ENCODE assay signal across 1 cellular context in the genomic region with DNA sequence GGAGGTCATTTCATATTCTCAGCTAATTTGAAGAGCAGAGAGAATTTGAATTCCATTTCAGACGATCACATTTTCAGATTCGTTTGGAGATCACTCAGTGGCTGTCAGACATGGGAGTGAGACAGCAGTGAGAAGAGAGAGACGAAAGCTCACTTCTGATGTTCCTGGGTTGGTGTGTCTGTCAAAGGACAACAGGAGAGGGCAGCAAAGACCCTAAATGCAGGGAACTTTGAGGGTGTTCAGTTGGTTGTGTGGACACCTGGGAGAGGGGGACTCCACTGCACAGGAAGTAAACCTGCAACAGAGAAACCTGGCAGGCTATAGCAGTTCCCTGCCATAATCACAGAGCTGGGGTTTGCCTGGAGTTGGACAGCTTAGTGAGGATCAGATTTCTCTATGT.
TF ChIP-seq lines count a peak whose summit lies in the region.

No MANE protein-coding gene starts in this region.

TF ChIP-seq in GM23338, 12 proteins besides CTCF, POLR2A, EP300 and RAD21 (continued from another document):
- TF ChIP-seq REST (IDR thresholded peaks at IDR 0.05; ENCODE audit: unreplicated experiment) = no peak
- no peak for TF ChIP-seq ZNF331 (CRISPR knock-in tag; IDR thresholded peaks at IDR 0.05; ENCODE audit: low read depth)
- TF ChIP-seq POLR2AphosphoS5 (IDR thresholded peaks at IDR 0.05; ENCODE audit: low read depth) = no peak
- no peak for TF ChIP-seq JUNB (IDR thresholded peaks at IDR 0.05; ENCODE audit: unreplicated experiment)
- no peak for TF ChIP-seq ETS1 (IDR thresholded peaks at IDR 0.05)
- no peak for TF ChIP-seq ZNF462 (CRISPR knock-in tag; IDR thresholded peaks at IDR 0.05)
- no peak for TF ChIP-seq EZH2 (IDR thresholded peaks at IDR 0.05; ENCODE audit: low read depth, unreplicated experiment)
- no peak for TF ChIP-seq ZNF114 (CRISPR knock-in tag; IDR thresholded peaks at IDR 0.05)
